8 cellular contexts compared by ENCODE assay signal in the genomic region with DNA sequence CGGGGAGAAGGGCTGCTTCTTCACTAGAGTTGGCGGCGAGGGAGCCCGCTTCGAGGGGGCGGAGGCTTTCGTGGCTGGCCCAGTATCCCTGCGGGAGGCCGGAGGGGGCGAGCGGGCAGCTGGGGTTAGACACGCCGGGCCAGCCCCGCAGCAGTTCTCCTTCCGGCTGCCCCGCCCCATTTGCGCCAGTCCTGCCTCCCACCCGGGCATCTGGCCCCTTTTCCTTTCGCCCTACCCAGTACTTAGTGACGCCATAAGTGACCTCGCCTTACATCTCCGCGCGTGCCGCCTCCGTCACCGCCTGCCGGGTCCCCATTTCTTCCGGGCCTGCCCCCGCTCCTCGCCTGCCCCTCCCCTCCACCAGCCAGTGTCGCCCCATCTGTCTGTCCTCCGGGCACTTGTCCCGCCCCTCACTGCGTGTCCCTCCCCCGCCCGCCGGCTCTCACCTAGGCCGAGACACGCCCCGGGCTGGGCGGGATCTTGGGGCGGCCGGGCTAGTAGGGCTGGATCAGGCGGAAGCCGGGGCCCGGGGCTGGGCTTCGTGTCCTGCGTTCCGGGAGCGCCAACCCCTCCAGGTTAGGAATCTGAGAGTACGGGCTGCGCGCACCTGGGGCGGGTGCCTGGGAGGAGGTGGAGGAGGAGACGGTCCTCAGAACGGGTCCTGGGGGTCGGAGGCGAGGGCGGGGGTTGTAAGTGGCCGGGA. TPM values are rescaled to one million over a fixed set of nuclear protein-coding genes. Genes with fewer than 3 reads are reported as not detected.
DNase-seq lines count a peak whose midpoint lies in the region; ATAC-seq and TF ChIP-seq lines count a peak whose summit lies in the region.

No MANE protein-coding gene starts in this region.

- peak overlapping the region; percentile 83 for H3K4me3 Mint-ChIP-seq in activated CD4-positive, alpha-beta T cell treated with anti-CD3 and anti-CD28 coated beads for 36 hours

- H3K9me3 ChIP-seq in left lung, result no peaks in the 10 kb centered on the region

- intact Hi-C loops in activated CD4-positive, alpha-beta T cell treated with anti-CD3 and anti-CD28 coated beads for 36 hours (cut with DNase I, micrococcal nuclease), result loop anchor here (1.0 to 2.0 kb wide), 11 partner anchors 14 to 337 kb away; partner anchors contain the start of genes ACBD4 (in 1 of the 2), HEXIM2 (in 1 of the 2), MAP3K14 (in 1 of the 2) and NMT1 (in 1 of the 2)
- intact Hi-C loops in left lung (cut with DNase I), result no loop called here

- no peaks in the 10 kb centered on the region for H3K9me3 Mint-ChIP-seq in activated CD4-positive, alpha-beta T cell treated with anti-CD3 and anti-CD28 coated beads for 36 hours (ENCODE audit: low read depth)

- peak overlapping the region; percentile 92 for H3K27ac Mint-ChIP-seq in activated CD4-positive, alpha-beta T cell treated with anti-CD3 and anti-CD28 coated beads for 36 hours

- in situ Hi-C loops in ACHN (cut with HindIII; ENCODE audit: low pct_ligation_motif_present, low pct_unique_long_range_greater_than_20kb, low sequenced_read_pairs), result no loop called here
- in situ Hi-C loops in GM18951 (cut with MboI; ENCODE audit: low sequenced_read_pairs, unreplicated experiment), result no loop called here

- H3K27me3 ChIP-seq in left lung, result no peaks in the 10 kb centered on the region

- peak; percentile 61 for TF ChIP-seq POLR2A in GM18951 (IDR thresholded peaks at IDR 0.05; ENCODE audit: extremely low read depth, insufficient read depth, insufficient read length)

- H3K4me3 ChIP-seq in choroid plexus epithelial cell (ENCODE audit: low read depth, low read length) (peak overlapping the region; percentile 70), left lung (peak overlapping the region; percentile 43 to 53)

- POLR2A ChIA-PET in activated CD4-positive, alpha-beta T cell treated with anti-CD3 and anti-CD28 coated beads for 36 hours (lab: Charles Lee), result interaction anchor here (0.6 to 2.0 kb wide), 7 partner anchors 13 to 327 kb away, joined by 3 to 16 read pairs (median 4); partner anchors contain the start of gene HEXIM1

- no peaks in the 10 kb centered on the region for H3K27me3 Mint-ChIP-seq in activated CD4-positive, alpha-beta T cell treated with anti-CD3 and anti-CD28 coated beads for 36 hours

- peaks cover 57% of the 10 kb centered on the region for H3K36me3 Mint-ChIP-seq in activated CD4-positive, alpha-beta T cell treated with anti-CD3 and anti-CD28 coated beads for 36 hours (ENCODE audit: low read depth)

- peak; percentile 57 for ATAC-seq in HG03139 (IDR thresholded peaks at IDR 0.05; ENCODE audit: unreplicated experiment)
- ATAC-seq in activated CD4-positive, alpha-beta T cell treated with anti-CD3 and anti-CD28 coated beads for 36 hours, result peak; percentile 89
- peak; percentile 95 for ATAC-seq in left lung

- peaks cover 0 to 52% of the 10 kb centered on the region in 2 donors for H3K36me3 ChIP-seq in left lung

- H3K27ac ChIP-seq in left lung, result peak overlapping the region; percentile 82 to 83

- DNase-seq in ACHN (peak; percentile 96), NCI-H446 (lab: John Stamatoyannopoulos, UW) (peak; percentile 80 to 91), choroid plexus epithelial cell (ENCODE audit: low read depth) (peak; percentile 85), left lung (peak; percentile 96 to 97)
- peak; percentile 99 for DNase-seq in activated CD4-positive, alpha-beta T cell treated with anti-CD3 and anti-CD28 coated beads for 36 hours
- peak; percentile 98 to 99 for DNase-seq in stimulated activated CD4-positive, alpha-beta T cell treated with anti-CD3 and anti-CD28 coated beads, Interleukin-4, amount 100 ng/mL, for 48 hours (ENCODE audit: low read depth in 2 of 2)

- peaks cover 5 to 48% of the 10 kb centered on the region in 2 donors for H3K4me1 ChIP-seq in left lung

- CTCF ChIA-PET in activated CD4-positive, alpha-beta T cell treated with anti-CD3 and anti-CD28 coated beads for 36 hours (lab: Charles Lee), result interaction anchor here (0.7 to 4.0 kb wide), 15 partner anchors 9 to 354 kb away, joined by 3 to 21 read pairs (median 6); partner anchors contain the start of gene FMNL1

- TF ChIP-seq CTCF in choroid plexus epithelial cell (conservative IDR thresholded peaks at IDR 0.05; ENCODE audit: low read depth, low read length), result no peak
- TF ChIP-seq CTCF in left lung (IDR thresholded peaks at IDR 0.05), result no peak

- peaks cover 57% of the 10 kb centered on the region for H3K4me1 Mint-ChIP-seq in activated CD4-positive, alpha-beta T cell treated with anti-CD3 and anti-CD28 coated beads for 36 hours

RNA-seq across cellular contexts. Expression of gene SPATA32, which starts 14.3 kb away (rescaled TPM):
- total RNA-seq in activated CD4-positive, alpha-beta T cell treated with anti-CD3 and anti-CD28 coated beads for 36 hours, result under 1 TPM; 0.21 to 0.25 TPM
- total RNA-seq in left lung, result not detected

RNA-seq across cellular contexts. Expression of gene FMNL1, which starts 25.9 kb away (rescaled TPM):
- 100 to 1,000 TPM; 268 to 295 TPM for total RNA-seq in activated CD4-positive, alpha-beta T cell treated with anti-CD3 and anti-CD28 coated beads for 36 hours
- total RNA-seq in left lung, result 100 to 1,000 TPM in 1 of 2 donors, 10 to 100 TPM in 1; 42.0 to 118 TPM

Comparison
In these comparisons a context has a peak if more than half of its experiments do, and no peak if none do; other contexts are left out.
1. Peak in every context shown above with its lines: DNase-seq, ATAC-seq, H3K4me3 ChIP-seq and H3K27ac ChIP-seq.
2. intact Hi-C loops: an anchor here in activated CD4-positive, alpha-beta T cell treated with anti-CD3 and anti-CD28 coated beads for 36 hours (1.0 to 2.0 kb wide); none called in left lung.